Comparison of ENCODE assay signal across 8 cellular contexts in genomic region chr12:124774462-124775167, GRCh38.
DNase-seq lines count a peak whose midpoint lies in the region; ATAC-seq and TF ChIP-seq lines count a peak whose summit lies in the region.

No MANE protein-coding gene starts in this region.

- H3K4me1 ChIP-seq in mucosa of rectum (ENCODE audit: control insufficient read depth in 2 of 2, insufficient read depth in 2 of 2, low read length in 2 of 2) (peaks cover 3 to 6% of the 10 kb centered on the region in 2 donors), stomach smooth muscle (ENCODE audit: control insufficient read depth, insufficient read depth, low read length) (peaks cover 9% of the 10 kb centered on the region)

- H3K9me3 ChIP-seq in SU-DHL-6 (ENCODE audit: insufficient read depth, low read length) (no peaks in the 10 kb centered on the region), mucosa of rectum (ENCODE audit: control insufficient read depth in 2 of 2, low read length in 2 of 2) (no peaks in the 10 kb centered on the region), stomach smooth muscle (ENCODE audit: control insufficient read depth in 2 of 2, low read length in 2 of 2) (no peaks in the 10 kb centered on the region)

- H3K27me3 ChIP-seq in SU-DHL-6 (ENCODE audit: low read length) (no peaks in the 10 kb centered on the region), brain microvascular endothelial cell (replicated peaks) (no peaks in the 10 kb centered on the region), mucosa of rectum (ENCODE audit: control insufficient read depth in 2 of 2, insufficient read depth in 2 of 2, low read length in 2 of 2) (no peaks in the 10 kb centered on the region), stomach smooth muscle (ENCODE audit: control insufficient read depth in 1 of 2, insufficient read depth in 2 of 2, low read length in 2 of 2) (no peaks in the 10 kb centered on the region)

- no peaks in the 10 kb centered on the region for H3F3A ChIP-seq in SU-DHL-6 (ENCODE audit: insufficient read depth)

- in situ Hi-C loops in brain microvascular endothelial cell (cut with HindIII; ENCODE audit: low pct_ligation_motif_present, low sequenced_read_pairs), result loop anchor here (25.0 kb wide), 1 partner anchor 387 kb away; no protein-coding TSS in a partner anchor

- no peaks in the 10 kb centered on the region for H4K20me1 ChIP-seq in SU-DHL-6 (ENCODE audit: low read depth, low read length)

- H3K9ac ChIP-seq in SU-DHL-6 (ENCODE audit: low read length) (no peak overlapping the region), mucosa of rectum (ENCODE audit: low read depth in 1 of 2, low read length in 2 of 2) (peak overlapping the region in 1 of 2 donors; percentile 35), stomach smooth muscle (ENCODE audit: low read length in 2 of 2) (peak overlapping the region in 1 of 2 donors; percentile 13)

- H3K4me3 ChIP-seq in SU-DHL-6 (ENCODE audit: insufficient read depth, low read length, poor library complexity, severe bottlenecking), result no peak overlapping the region
- H3K4me3 ChIP-seq in brain microvascular endothelial cell (ENCODE audit: low read depth, low read length), result peak overlapping the region; percentile 26
- peak overlapping the region in 1 of 2 donors; percentile 53 for H3K4me3 ChIP-seq in mucosa of rectum (ENCODE audit: low read length in 2 of 2)
- H3K4me3 ChIP-seq in stomach smooth muscle (ENCODE audit: low read length in 2 of 2), result peak overlapping the region; percentile 10 to 35

- no peak overlapping the region for H2AFZ ChIP-seq in SU-DHL-6 (ENCODE audit: low read depth, low read length, severe bottlenecking)

- TF ChIP-seq CTCF in SU-DHL-6 (IDR thresholded peaks at IDR 0.05; ENCODE audit: insufficient read depth, low read length, poor library complexity, severe bottlenecking), result no peak
- TF ChIP-seq CTCF in brain microvascular endothelial cell (IDR thresholded peaks at IDR 0.05; ENCODE audit: low read depth, low read length, missing control alignments), result peak; percentile 22

- H3K36me3 ChIP-seq in SU-DHL-6 (ENCODE audit: low read length) (no peaks in the 10 kb centered on the region), brain microvascular endothelial cell (replicated peaks) (no peaks in the 10 kb centered on the region), mucosa of rectum (ENCODE audit: control insufficient read depth in 2 of 2, insufficient read depth in 2 of 2, low read length in 2 of 2) (no peaks in the 10 kb centered on the region), stomach smooth muscle (ENCODE audit: control insufficient read depth in 2 of 2, insufficient read depth in 2 of 2, low read length in 2 of 2) (no peaks in the 10 kb centered on the region)

- peak; percentile 86 for DNase-seq in stimulated activated naive CD4-positive, alpha-beta T cell treated with Interleukin-2 at 50 U/mL for 16 hours (lab: John Stamatoyannopoulos, UW)
- no peak for DNase-seq in stimulated activated naive CD4-positive, alpha-beta T cell (lab: John Stamatoyannopoulos, UW)
- DNase-seq in brain microvascular endothelial cell (peak; percentile 97), NCI-H524 treated with DMSO at 0.1 percent for 48 hours (lab: John Stamatoyannopoulos, UW) (no peak)

- H3K9me2 ChIP-seq in SU-DHL-6 (replicated peaks; ENCODE audit: insufficient read depth, low read length), result no peaks in the 10 kb centered on the region

- ATAC-seq in HG03060 (IDR thresholded peaks at IDR 0.05; ENCODE audit: low read depth, unreplicated experiment), result peak; percentile 77

- H3K79me2 ChIP-seq in SU-DHL-6 (ENCODE audit: insufficient read depth, low read length), result no peaks in the 10 kb centered on the region

- H3K4me2 ChIP-seq in SU-DHL-6 (ENCODE audit: low read depth, low read length, poor library complexity, severe bottlenecking), result peak overlapping the region; percentile 13

- H3K27ac ChIP-seq in SU-DHL-6 (ENCODE audit: low read depth, low read length), result no peak overlapping the region
- peak overlapping the region; percentile 94 for H3K27ac ChIP-seq in brain microvascular endothelial cell
- peak overlapping the region; percentile 1 to 3 for H3K27ac ChIP-seq in mucosa of rectum (ENCODE audit: low read depth in 2 of 2, low read length in 2 of 2)
- no peak overlapping the region for H3K27ac ChIP-seq in stomach smooth muscle (ENCODE audit: low read length)

Comparison
In these comparisons a context has a peak if more than half of its experiments do, and no peak if none do; other contexts are left out.
1. DNase-seq: peak in stimulated activated naive CD4-positive, alpha-beta T cell treated with Interleukin-2 at 50 U/mL for 16 hours (single experiment) and brain microvascular endothelial cell (single experiment); none in stimulated activated naive CD4-positive, alpha-beta T cell (0 of 6) and NCI-H524 treated with DMSO at 0.1 percent for 48 hours (single experiment).
2. H3K27ac ChIP-seq: peak in brain microvascular endothelial cell (single experiment) and mucosa of rectum (2 of 2); none in SU-DHL-6 (single experiment) and stomach smooth muscle (single experiment).